Comparison of ENCODE assay signal across 17 cellular contexts in the genomic region with DNA sequence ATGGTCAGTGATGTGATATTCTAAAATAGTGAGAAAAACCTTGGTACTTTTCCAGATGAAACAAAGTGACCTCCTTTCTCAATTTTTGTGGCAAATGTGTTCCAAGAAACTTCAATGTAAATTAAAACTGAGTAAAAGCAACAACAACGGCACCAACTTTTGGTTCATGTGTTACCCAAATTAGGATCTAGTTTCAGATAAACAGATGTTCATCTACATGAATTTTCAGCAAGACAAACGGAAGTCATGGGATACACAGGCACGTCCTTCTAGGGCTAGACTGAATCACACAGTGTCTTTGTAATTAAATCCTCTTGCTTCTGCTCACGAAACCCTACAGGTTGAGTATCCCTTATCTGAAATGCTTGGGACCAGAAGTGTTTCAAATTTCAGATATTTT.
A peak's percentile ranks its signal among the peaks of the same experiment; 100 is the strongest.
DNase-seq lines count a peak whose midpoint lies in the region; ATAC-seq and TF ChIP-seq lines count a peak whose summit lies in the region.
"Had no signal": no experiment of that assay in that cellular context is flagged by ENCODE, and none has a peak within 500 bp of the region (broad histone marks: within the 10 kb centered on the region; RNA-seq: fewer than 3 reads in every experiment).

No MANE protein-coding gene starts in this region.

- no peak for ATAC-seq in CD4-positive, alpha-beta T cell (ENCODE audit: poor library complexity)
- no peak for ATAC-seq in foreskin keratinocyte

- DNase-seq in AG10803 (ENCODE audit: low read depth) = peak; percentile 57
- peak; percentile 54 for DNase-seq in GM23248
- DNase-seq in RPMI7951 (ENCODE audit: low read depth) = peak; percentile 64
- peak; percentile 57 for DNase-seq in foreskin melanocyte
- DNase-seq in CD4-positive, alpha-beta T cell = no peak
- no peak for DNase-seq in foreskin keratinocyte
- DNase-seq in NCI-H226 = no peak
- no peak for DNase-seq in UCSD-AML1 (lab: John Stamatoyannopoulos, UW; ENCODE audit: unreplicated experiment)
- DNase-seq: 8988T, DMS79 treated with DMSO at 0.1 percent for 48 hours, IMR-90, Kasumi-1, NCI-H1417, NCI-H2029 treated with DMSO at 0.1 percent for 48 hours, NCI-H524 treated with DMSO at 0.1 percent for 48 hours had no signal

- H3K9me2 ChIP-seq in GM23248 (ENCODE audit: insufficient read depth) = no peaks in the 10 kb centered on the region

- no peak overlapping the region for H3K4me3 ChIP-seq in AG10803 (ENCODE audit: low read length)
- H3K4me3 ChIP-seq in GM23248 = 0 out of 2 replicates have a peak overlapping the region, but pooled peaks have one; percentile 26
- H3K4me3 ChIP-seq: HAP-1 had no signal

- H3K27ac Mint-ChIP-seq in CD4-positive, alpha-beta T cell = no peak overlapping the region
- H3K27ac Mint-ChIP-seq: CD14-positive monocyte had no signal

- no peaks in the 10 kb centered on the region for H3K9me3 ChIP-seq in GM23248 (ENCODE audit: low read depth)
- peaks cover 7% of the 10 kb centered on the region for H3K9me3 ChIP-seq in CD4-positive, alpha-beta T cell (ENCODE audit: control insufficient read depth, low read length)
- H3K9me3 ChIP-seq: HAP-1 had no signal

- in situ Hi-C loops in GM23248 (cut with MboI) = no loop called here

- peaks cover 4% of the 10 kb centered on the region for H3K9me3 Mint-ChIP-seq in CD4-positive, alpha-beta T cell

- no peak for TF ChIP-seq CTCF in AG10803 (conservative IDR thresholded peaks at IDR 0.05; ENCODE audit: low read length)
- TF ChIP-seq CTCF in CD4-positive, alpha-beta T cell (IDR thresholded peaks at IDR 0.05) = no peak
- no peak for TF ChIP-seq CTCF in foreskin keratinocyte (conservative IDR thresholded peaks at IDR 0.05)

- intact Hi-C loops in CD4-positive, alpha-beta T cell (cut with DNase I, micrococcal nuclease) = no loop called here

- H2AFZ ChIP-seq in GM23248 = peak overlapping the region; percentile 60

- no peaks in the 10 kb centered on the region for H3K27me3 ChIP-seq in GM23248 (replicated peaks; ENCODE audit: insufficient read depth)
- no peaks in the 10 kb centered on the region for H3K27me3 ChIP-seq in CD4-positive, alpha-beta T cell (ENCODE audit: control insufficient read depth, insufficient read depth, low read length)
- H3K27me3 ChIP-seq in foreskin keratinocyte = no peaks in the 10 kb centered on the region

- no peak overlapping the region for H3K4me3 Mint-ChIP-seq in CD4-positive, alpha-beta T cell
- H3K4me3 Mint-ChIP-seq: CD14-positive monocyte had no signal

- no peaks in the 10 kb centered on the region for H3K4me1 Mint-ChIP-seq in CD4-positive, alpha-beta T cell (ENCODE audit: low read depth)
- H3K4me1 Mint-ChIP-seq: CD14-positive monocyte had no signal

- WGBS in GM23248 (ENCODE audit: low coverage in 1 of 2, low lambda C conversion rate in 2 of 2, missing lambda C conversion rate in 2 of 2), 2 experiments = 9 to 11% methylated on average over 4 of the region's 4 CpGs

- CTCF ChIA-PET in CD4-positive, alpha-beta T cell (lab: Charles Lee) = no interaction called here

- H3K4me1 ChIP-seq in GM23248 (ENCODE audit: insufficient read depth) (peaks cover 53% of the 10 kb centered on the region), foreskin keratinocyte (peaks cover 21% of the 10 kb centered on the region)
- H3K4me1 ChIP-seq: HAP-1 had no signal

- H3F3A ChIP-seq in GM23248 (ENCODE audit: insufficient read depth) = peaks cover 44% of the 10 kb centered on the region

- H3K27me3 Mint-ChIP-seq in CD4-positive, alpha-beta T cell = peaks cover 3% of the 10 kb centered on the region

- POLR2A ChIA-PET in CD4-positive, alpha-beta T cell (lab: Charles Lee) = no interaction called here

- peak overlapping the region; percentile 61 for H3K4me2 ChIP-seq in GM23248 (ENCODE audit: unreplicated experiment)

- H3K36me3 Mint-ChIP-seq in CD4-positive, alpha-beta T cell (ENCODE audit: low read depth) = no peaks in the 10 kb centered on the region
- H3K36me3 Mint-ChIP-seq: CD14-positive monocyte had no signal

- no peaks in the 10 kb centered on the region for H3K36me3 ChIP-seq in GM23248 (ENCODE audit: low read depth)
- H3K36me3 ChIP-seq: HAP-1 had no signal

- no peak overlapping the region for H3K9ac ChIP-seq in GM23248

- no peaks in the 10 kb centered on the region for H4K20me1 ChIP-seq in GM23248 (ENCODE audit: insufficient read depth)

- H3K27ac ChIP-seq in GM23248 = peak overlapping the region; percentile 17; the same call in 1 of the 2 replicates
- no peak overlapping the region for H3K27ac ChIP-seq in CD4-positive, alpha-beta T cell (ENCODE audit: low read depth, low read length)
- H3K27ac ChIP-seq in foreskin keratinocyte = no peak overlapping the region

- no peaks in the 10 kb centered on the region for H3K79me2 ChIP-seq in GM23248 (ENCODE audit: insufficient read depth)

Comparison
In these comparisons a context has a peak if more than half of its experiments do, and no peak if none do; other contexts are left out.
1. DNase-seq: peak in AG10803 (single experiment), GM23248 (single experiment), RPMI7951 (single experiment) and foreskin melanocyte (single experiment); none in CD4-positive, alpha-beta T cell (0 of 10), foreskin keratinocyte (0 of 2), NCI-H226 (single experiment) and UCSD-AML1 (single experiment).